ENCODE assay signal across 9 cellular contexts in the genomic region with DNA sequence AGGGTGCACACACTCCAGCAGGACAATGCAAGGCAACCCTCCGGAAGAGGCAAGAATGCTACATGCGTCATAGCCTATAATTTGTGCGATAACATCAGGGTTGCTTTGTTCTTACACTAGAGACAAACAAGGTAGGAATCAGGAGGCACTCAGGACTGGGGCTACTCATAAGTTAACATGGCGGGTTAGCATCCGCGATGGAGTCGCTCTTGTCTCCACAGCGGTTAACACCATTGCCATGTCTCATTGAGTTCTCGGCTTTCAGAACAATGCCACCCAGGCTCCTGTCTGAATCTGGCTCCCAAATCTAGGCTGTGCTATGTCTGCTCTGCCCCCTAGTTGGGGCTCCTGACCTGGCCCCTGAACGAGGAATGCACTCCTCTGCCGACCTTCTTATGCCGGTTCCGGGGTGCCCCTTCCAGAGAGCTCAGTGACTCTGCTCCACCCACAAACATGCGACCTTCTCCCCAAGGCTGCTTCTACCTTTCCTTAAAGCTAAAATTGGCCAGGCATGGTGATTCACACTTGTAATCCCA.
"Had no signal": no experiment of that assay in that cellular context is flagged by ENCODE, and none has a peak within 500 bp of the region (broad histone marks: within the 10 kb centered on the region; RNA-seq: fewer than 3 reads in every experiment).

No MANE protein-coding gene starts in this region.

- ATAC-seq: activated CD8-positive, alpha-beta T cell treated with anti-CD3 and anti-CD28 coated beads for 36 hours; esophagus mucosa had no signal

- FAIRE-seq: endometrium had no signal

- H3K36me3 ChIP-seq: sigmoid colon, vagina had no signal

- H3K4me3 ChIP-seq: sigmoid colon, testis, vagina had no signal

- DNase-seq: activated CD8-positive, alpha-beta T cell treated with anti-CD3 and anti-CD28 coated beads for 36 hours; stimulated activated CD4-positive, alpha-beta T cell treated with anti-CD3 and anti-CD28 coated beads, Interleukin-12 subunit alpha, Interleukin-12 subunit beta, amount 100 ng/mL, for 4 hours; stimulated activated CD4-positive, alpha-beta T cell treated with anti-CD3 and anti-CD28 coated beads, Interleukin-4, amount 100 ng/mL, for 1 hour; T-helper 9 cell; testis had no signal

- H3K27ac ChIP-seq: testis, vagina had no signal

- H3K9me3 ChIP-seq: sigmoid colon, testis, vagina had no signal

- H3K27me3 ChIP-seq: sigmoid colon, testis, vagina had no signal

- H3K4me1 ChIP-seq: vagina had no signal
